In the genomic region with DNA sequence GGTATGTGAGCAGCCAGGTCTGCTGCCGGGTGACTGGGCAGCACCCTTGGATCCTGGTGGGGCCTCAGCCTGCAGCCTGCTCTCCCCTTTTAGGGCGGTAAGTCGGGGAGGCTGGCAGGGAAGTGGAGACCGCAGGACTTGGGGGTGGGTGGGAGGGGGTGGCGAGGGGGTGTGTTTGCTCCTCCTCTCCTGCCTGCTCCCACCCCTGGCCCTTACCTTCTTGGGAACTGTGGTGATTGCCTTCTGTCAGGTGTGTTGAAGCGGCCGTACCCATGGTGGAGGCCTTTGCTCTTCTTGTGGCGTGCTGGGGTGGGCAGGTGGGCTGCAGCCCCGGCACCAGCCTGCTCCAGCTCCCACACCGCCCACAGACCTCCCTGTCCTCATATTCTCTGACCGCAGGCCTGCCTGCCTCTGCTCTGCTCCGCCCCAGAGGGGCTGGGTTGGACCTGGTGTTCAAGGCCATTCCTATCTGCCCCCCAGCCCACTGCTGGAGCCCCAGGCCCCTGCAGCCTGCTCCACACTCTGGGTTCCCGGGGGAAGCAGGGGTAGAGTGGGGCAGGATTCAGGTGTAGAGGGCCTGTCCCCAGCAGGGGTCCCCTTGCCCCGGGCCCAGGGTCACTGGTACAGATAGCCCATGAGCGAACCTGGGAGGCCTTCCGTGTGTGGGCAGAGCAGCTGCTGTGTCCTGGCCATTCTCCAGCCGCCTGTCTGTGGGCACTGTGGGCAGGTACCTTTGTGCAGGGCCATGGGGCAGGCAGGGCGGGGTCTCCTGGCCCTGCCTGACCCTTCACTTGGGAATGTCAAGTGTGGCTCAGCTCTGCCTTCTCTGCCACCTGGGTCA, we compare ENCODE assay signal across 21 cellular contexts. TPM values are rescaled to one million over a fixed set of nuclear protein-coding genes. Genes with fewer than 3 reads are reported as not detected.
DNase-seq lines count a peak whose midpoint lies in the region; ATAC-seq and TF ChIP-seq lines count a peak whose summit lies in the region.
"Had no signal": no experiment of that assay in that cellular context is flagged by ENCODE, and none has a peak within 500 bp of the region (broad histone marks: within the 10 kb centered on the region; RNA-seq: fewer than 3 reads in every experiment).

No MANE protein-coding gene starts in this region.

- CTCF ChIA-PET in mammary epithelial cell (lab: Charles Lee; ENCODE audit: low non-redundant PET) = no interaction called here

- no peak for TF ChIP-seq EP300 in suprapubic skin (IDR thresholded peaks at IDR 0.05)

- H4K20me1 ChIP-seq in mammary epithelial cell (ENCODE audit: insufficient read depth, low read length) = no peaks in the 10 kb centered on the region

- H3K27me3 Mint-ChIP-seq in T-helper 17 cell = no peaks in the 10 kb centered on the region
- H3K27me3 Mint-ChIP-seq: activated B cell treated with CpG ODN at 0.5 μM for 24 hours had no signal

- peaks cover 13% of the 10 kb centered on the region for H3K79me2 ChIP-seq in mammary epithelial cell (ENCODE audit: insufficient read depth, low read length)

- H3K9me3 ChIP-seq in breast epithelium = no peaks in the 10 kb centered on the region
- no peaks in the 10 kb centered on the region for H3K9me3 ChIP-seq in mammary epithelial cell (replicated peaks; ENCODE audit: insufficient read depth, low read length)
- H3K9me3 ChIP-seq in T-helper 17 cell (ENCODE audit: control insufficient read depth, low read length, poor library complexity, severe bottlenecking) = no peaks in the 10 kb centered on the region
- no peaks in the 10 kb centered on the region for H3K9me3 ChIP-seq in left lung
- H3K9me3 ChIP-seq in suprapubic skin = no peaks in the 10 kb centered on the region
- H3K9me3 ChIP-seq: body of pancreas, heart left ventricle, pancreas, SK-N-SH had no signal

- no TSS peak for BruUV-seq in mammary epithelial cell (replicated peaks; lab: Mats Ljungman, UMichigan)

- in situ Hi-C loops in mammary epithelial cell (cut with MboI; ENCODE audit: low sequenced_read_pairs in 2 of 2) = no loop called here

- H3K4me1 ChIP-seq in breast epithelium = peaks cover 3 to 13% of the 10 kb centered on the region in 2 donors
- peaks cover 28% of the 10 kb centered on the region for H3K4me1 ChIP-seq in mammary epithelial cell (ENCODE audit: insufficient read depth, low read length)
- H3K4me1 ChIP-seq in left lung = peaks cover 0 to 13% of the 10 kb centered on the region in 2 donors
- H3K4me1 ChIP-seq in suprapubic skin = peaks cover 30% of the 10 kb centered on the region

- H3K27ac Mint-ChIP-seq in T-helper 17 cell = peak overlapping the region; percentile 84
- H3K27ac Mint-ChIP-seq: activated B cell treated with CpG ODN at 0.5 μM for 24 hours; GM23338; stimulated activated effector memory CD8-positive, alpha-beta T cell treated with anti-CD3 and anti-CD28 coated beads, Interleukin-12 subunit alpha, Interleukin-12 subunit beta, amount 100 ng/mL, for 72 hours had no signal

- no peak overlapping the region for H2AFZ ChIP-seq in mammary epithelial cell (ENCODE audit: low read depth, low read length)
- H2AFZ ChIP-seq: GM23338 had no signal

- H3K27me3 ChIP-seq in breast epithelium = no peaks in the 10 kb centered on the region
- H3K27me3 ChIP-seq in mammary epithelial cell (ENCODE audit: insufficient read depth, low read length) = no peaks in the 10 kb centered on the region
- H3K27me3 ChIP-seq in left lung = no peaks in the 10 kb centered on the region
- H3K27me3 ChIP-seq in suprapubic skin = no peaks in the 10 kb centered on the region
- H3K27me3 ChIP-seq: body of pancreas, heart left ventricle, pancreas had no signal

- intact Hi-C loops in breast epithelium (cut with DNase I; ENCODE audit: low total_unique reads) (no loop called here), mammary epithelial cell (cut with micrococcal nuclease) (no loop called here), left lung (cut with DNase I) (no loop called here)

- ATAC-seq in T-helper 17 cell = no peak
- ATAC-seq in left lung = no peak
- ATAC-seq: body of pancreas; GM23338; heart left ventricle; Panc1; pancreas; stimulated activated effector memory CD8-positive, alpha-beta T cell treated with anti-CD3 and anti-CD28 coated beads, Interleukin-12 subunit alpha, Interleukin-12 subunit beta, amount 100 ng/mL, for 72 hours had no signal

- WGBS in mammary epithelial cell (ENCODE audit: low coverage, missing lambda C conversion rate) = 66% methylated on average over 6 of the region's 18 CpGs
- 89% methylated on average over 3 of the region's 18 CpGs for WGBS in suprapubic skin

- no peaks in the 10 kb centered on the region for H3K36me3 Mint-ChIP-seq in T-helper 17 cell (ENCODE audit: low read depth)

- dilution Hi-C loops in mammary epithelial cell (cut with HindIII; ENCODE audit: low sequenced_read_pairs) = no loop called here

- H3K4me3 Mint-ChIP-seq in T-helper 17 cell = peak overlapping the region; percentile 53
- H3K4me3 Mint-ChIP-seq: activated B cell treated with CpG ODN at 0.5 μM for 24 hours; GM23338; stimulated activated effector memory CD8-positive, alpha-beta T cell treated with anti-CD3 and anti-CD28 coated beads, Interleukin-12 subunit alpha, Interleukin-12 subunit beta, amount 100 ng/mL, for 72 hours had no signal

- no peaks in the 10 kb centered on the region for H3K36me3 ChIP-seq in breast epithelium
- H3K36me3 ChIP-seq in mammary epithelial cell (ENCODE audit: insufficient read depth, low read length) = no peaks in the 10 kb centered on the region
- H3K36me3 ChIP-seq in left lung = peaks cover 0 to 28% of the 10 kb centered on the region in 2 donors
- H3K36me3 ChIP-seq in suprapubic skin = peaks cover 11% of the 10 kb centered on the region
- H3K36me3 ChIP-seq: pancreas had no signal

- H3K27ac ChIP-seq in breast epithelium (peak overlapping the region; percentile 8 to 63), mammary epithelial cell (ENCODE audit: insufficient read depth, low read depth, low read length) (no peak overlapping the region), left lung (no peak overlapping the region), suprapubic skin (peak overlapping the region; percentile 11)
- H3K27ac ChIP-seq: body of pancreas, pancreas had no signal

- no peak overlapping the region for H3K4me2 ChIP-seq in mammary epithelial cell (ENCODE audit: insufficient read depth, low read depth, low read length)
- H3K4me2 ChIP-seq: GM23338, SK-N-SH had no signal

- peaks cover 3% of the 10 kb centered on the region for H3K4me1 Mint-ChIP-seq in T-helper 17 cell

- TF ChIP-seq POLR2A in breast epithelium (IDR thresholded peaks at IDR 0.05) (no peak), suprapubic skin (IDR thresholded peaks at IDR 0.05) (no peak)

- no peak overlapping the region for H3K9ac ChIP-seq in mammary epithelial cell (ENCODE audit: insufficient read depth, low read length)
- H3K9ac ChIP-seq: SK-N-SH had no signal

- H3K4me3 ChIP-seq in breast epithelium = peak overlapping the region in 1 of 3 donors; percentile 15
- no peak overlapping the region for H3K4me3 ChIP-seq in mammary epithelial cell (replicated peaks in 1 of 3; ENCODE audit: insufficient read depth in 1 of 3, low read depth in 2 of 3, low read length in 3 of 3)
- H3K4me3 ChIP-seq in left lung = no peak overlapping the region
- H3K4me3 ChIP-seq in suprapubic skin = no peak overlapping the region
- H3K4me3 ChIP-seq: body of pancreas, GM23338, heart left ventricle, pancreas had no signal

- DNase-seq in breast epithelium (ENCODE audit: low spot score in 2 of 2) (no peak), mammary epithelial cell (no peak), T-helper 17 cell (peak in 1 of 3 donors; percentile 10), left lung (peak; percentile 30 to 73), suprapubic skin (ENCODE audit: low spot score in 2 of 2) (peak in 1 of 2 donors; percentile 69), NOMO-1 treated with dmso at 0.1 percent for 144 hours (lab: John Stamatoyannopoulos, UW; ENCODE audit: unreplicated experiment) (no peak), cortex of kidney (lab: John Stamatoyannopoulos, UW) (no peak), DMS153 treated with DMSO at 0.1 percent for 48 hours (lab: John Stamatoyannopoulos, UW; ENCODE audit: unreplicated experiment) (no peak)
- DNase-seq: activated B cell treated with CpG ODN at 0.5 μM for 24 hours, NCI-H1092, NCI-H2029, NCI-H345, SK-N-SH had no signal

- no peak for TF ChIP-seq CTCF in breast epithelium (IDR thresholded peaks at IDR 0.05)
- no peak for TF ChIP-seq CTCF in mammary epithelial cell (conservative IDR thresholded peaks at IDR 0.05 in 1 of 2, IDR thresholded peaks at IDR 0.05 in 1 of 2; ENCODE audit: extremely low read depth in 1 of 2, insufficient read depth in 1 of 2, low read depth in 1 of 2, low read length in 2 of 2)
- TF ChIP-seq CTCF in left lung (IDR thresholded peaks at IDR 0.05) = no peak
- TF ChIP-seq CTCF in suprapubic skin (IDR thresholded peaks at IDR 0.05) = no peak

RNA-seq across cellular contexts. Expression of gene TEDC1, which starts 5.2 kb away (rescaled TPM):
- total RNA-seq in breast epithelium = 1 to 10 TPM; 4.9 to 7.8 (median 6.7) TPM
- total RNA-seq in mammary epithelial cell = 10 to 100 TPM in 1 of 2 donors, 1 to 10 TPM in 1; 3.5 to 21.3 TPM
- 12.6 TPM for polyA plus RNA-seq in mammary epithelial cell
- polyA minus RNA-seq in mammary epithelial cell = 2.1 TPM
- 100 to 1,000 TPM; 141 to 361 TPM for total RNA-seq in T-helper 17 cell
- 10 to 100 TPM; 12.8 to 16.8 TPM for total RNA-seq in left lung
- total RNA-seq in suprapubic skin = 10 to 100 TPM; 11.4 to 41.0 (median 14.0) TPM

RNA-seq across cellular contexts. Expression of gene CRIP1, which starts 9.5 kb away (rescaled TPM):
- total RNA-seq in breast epithelium = 10 to 100 TPM; 24.1 to 32.8 (median 32.8) TPM
- under 1 TPM; 0.50 to 0.59 TPM for total RNA-seq in mammary epithelial cell
- 0.37 TPM for polyA plus RNA-seq in mammary epithelial cell
- polyA minus RNA-seq in mammary epithelial cell = not detected
- total RNA-seq in T-helper 17 cell = 100 to 1,000 TPM; 451 to 842 TPM
- 100 to 1,000 TPM; 171 to 281 TPM for total RNA-seq in left lung
- 100 to 1,000 TPM in 1 of 4 donors, 10 to 100 TPM in 3; 28.6 to 140 (median 76.2) TPM for total RNA-seq in suprapubic skin
- total RNA-seq: G401, LHCN-M2 had no signal

RNA-seq across cellular contexts. Expression of gene CRIP2, which starts 21.6 kb away (rescaled TPM):
- total RNA-seq in breast epithelium (100 to 1,000 TPM in 1 of 3 donors, 10 to 100 TPM in 2; 46.2 to 146 (median 92.1) TPM), mammary epithelial cell (100 to 1,000 TPM in 1 of 2 donors, 10 to 100 TPM in 1; 97.7 to 103 TPM), T-helper 17 cell (10 to 100 TPM; 51.6 to 58.8 TPM), left lung (100 to 1,000 TPM; 172 to 224 TPM), suprapubic skin (100 to 1,000 TPM in 2 of 4 donors, 10 to 100 TPM in 2; 70.7 to 140 (median 104) TPM)
- polyA plus RNA-seq in mammary epithelial cell = 120 TPM
- 52.5 TPM for polyA minus RNA-seq in mammary epithelial cell

RNA-seq across cellular contexts. Expression of gene TMEM121, which starts 30.2 kb away (rescaled TPM):
- total RNA-seq in breast epithelium = 1 to 10 TPM; 2.4 to 9.2 (median 9.2) TPM
- total RNA-seq in mammary epithelial cell = 1 to 10 TPM; 2.2 to 6.0 TPM
- polyA plus RNA-seq in mammary epithelial cell = 1.9 TPM
- polyA minus RNA-seq in mammary epithelial cell = not detected
- total RNA-seq in T-helper 17 cell = 1 to 10 TPM in 1 of 2 donors, under 1 TPM in 1; 0.85 to 2.6 TPM
- 1 to 10 TPM; 2.4 to 3.0 TPM for total RNA-seq in left lung
- total RNA-seq in suprapubic skin = 1 to 10 TPM; 1.7 to 4.2 (median 2.7) TPM

Comparison
In these comparisons a context has a peak if more than half of its experiments do, and no peak if none do; other contexts are left out.
1. H3K27ac ChIP-seq: peak in breast epithelium (2 of 2) and suprapubic skin (single experiment); none in mammary epithelial cell (single experiment) and left lung (0 of 2).
2. RNA of gene CRIP1, which starts 9.5 kb away (total RNA-seq): 451 to 842 TPM in T-helper 17 cell, 171 to 281 TPM in left lung, 28.6 to 140 TPM in suprapubic skin and 24.1 to 32.8 TPM in breast epithelium; 0.50 to 0.59 TPM in mammary epithelial cell; every median in the first group is over 10 times any median in the second.
3. DNase-seq: peak in left lung (2 of 2); none in breast epithelium (0 of 2), mammary epithelial cell (single experiment), NOMO-1 treated with dmso at 0.1 percent for 144 hours (single experiment), cortex of kidney (single experiment) and DMS153 treated with DMSO at 0.1 percent for 48 hours (single experiment).